In genomic region chr12:46382425-46382973, GRCh38 we compare ENCODE assay signal across 8 cellular contexts. TPM values are rescaled to one million over a fixed set of nuclear protein-coding genes. Genes with fewer than 3 reads are reported as not detected.
DNase-seq lines count a peak whose midpoint lies in the region; ATAC-seq and TF ChIP-seq lines count a peak whose summit lies in the region.

No MANE protein-coding gene starts in this region.

- H3K27ac Mint-ChIP-seq in T-helper 1 cell treated with Interleukin-12 subunit alpha and Interleukin-12 subunit beta and Interleukin-4 antibody, amounts not matched to agents 30 μg/mL and 1 μg/mL, for 36 hours = peak overlapping the region; percentile 83
- peak overlapping the region; percentile 92 for H3K27ac Mint-ChIP-seq in activated T-helper 2 cell treated with anti-CD3 and anti-CD28 coated beads, Interferon-gamma antibody, Interleukin-2, Interleukin-4, amounts not matched to agents 10 μg/mL and 5 μg/mL and 100 μg/mL, durations not matched to agents 14 hours and 24 hours and 36 hours

- H3K9me3 Mint-ChIP-seq in T-helper 1 cell treated with Interleukin-12 subunit alpha and Interleukin-12 subunit beta and Interleukin-4 antibody, amounts not matched to agents 30 μg/mL and 1 μg/mL, for 36 hours = no peaks in the 10 kb centered on the region
- no peaks in the 10 kb centered on the region for H3K9me3 Mint-ChIP-seq in activated T-helper 2 cell treated with anti-CD3 and anti-CD28 coated beads, Interferon-gamma antibody, Interleukin-2, Interleukin-4, amounts not matched to agents 10 μg/mL and 5 μg/mL and 100 μg/mL, durations not matched to agents 14 hours and 24 hours and 36 hours

- DNase-seq in T-helper 1 cell (no peak), inferior parietal cortex (ENCODE audit: extremely low spot score) (peak; percentile 45), suprapubic skin (ENCODE audit: low spot score in 2 of 2) (peak in 1 of 2 donors; percentile 68), NCI-H226 (no peak), activated gamma-delta T cell (lab: John Stamatoyannopoulos, UW) (no peak)
- no peak for DNase-seq in activated T-helper 2 cell treated with anti-CD3 and anti-CD28 coated beads, Interferon-gamma antibody, Interleukin-2, Interleukin-4, amounts not matched to agents 10 μg/mL and 5 μg/mL and 100 μg/mL, durations not matched to agents 14 hours and 24 hours and 36 hours (ENCODE audit: low spot score)

- intact Hi-C loops in activated T-helper 2 cell treated with anti-CD3 and anti-CD28 coated beads, Interferon-gamma antibody, Interleukin-2, Interleukin-4, amounts not matched to agents 10 μg/mL and 5 μg/mL and 100 μg/mL, durations not matched to agents 14 hours and 24 hours and 36 hours (cut with micrococcal nuclease) = loop anchor here (2.0 kb wide), 1 partner anchor 76 kb away; no protein-coding TSS in a partner anchor

- no peak for TF ChIP-seq EP300 in suprapubic skin (IDR thresholded peaks at IDR 0.05)

- 39% methylated on average over 15 of the region's 15 CpGs for WGBS in suprapubic skin

- H3K27ac ChIP-seq in suprapubic skin = peak overlapping the region; percentile 97

- TF ChIP-seq POLR2A in suprapubic skin (IDR thresholded peaks at IDR 0.05) = no peak

- no peaks in the 10 kb centered on the region for H3K27me3 Mint-ChIP-seq in T-helper 1 cell treated with Interleukin-12 subunit alpha and Interleukin-12 subunit beta and Interleukin-4 antibody, amounts not matched to agents 30 μg/mL and 1 μg/mL, for 36 hours (ENCODE audit: low read depth)
- H3K27me3 Mint-ChIP-seq in activated T-helper 2 cell treated with anti-CD3 and anti-CD28 coated beads, Interferon-gamma antibody, Interleukin-2, Interleukin-4, amounts not matched to agents 10 μg/mL and 5 μg/mL and 100 μg/mL, durations not matched to agents 14 hours and 24 hours and 36 hours (ENCODE audit: low read depth) = no peaks in the 10 kb centered on the region

- peak overlapping the region; percentile 78 for H3K4me3 Mint-ChIP-seq in T-helper 1 cell treated with Interleukin-12 subunit alpha and Interleukin-12 subunit beta and Interleukin-4 antibody, amounts not matched to agents 30 μg/mL and 1 μg/mL, for 36 hours
- H3K4me3 Mint-ChIP-seq in activated T-helper 2 cell treated with anti-CD3 and anti-CD28 coated beads, Interferon-gamma antibody, Interleukin-2, Interleukin-4, amounts not matched to agents 10 μg/mL and 5 μg/mL and 100 μg/mL, durations not matched to agents 14 hours and 24 hours and 36 hours (ENCODE audit: low read depth) = peak overlapping the region; percentile 85

- ATAC-seq in HG02763 (IDR thresholded peaks at IDR 0.05; ENCODE audit: unreplicated experiment) = no peak

- H3K9me3 ChIP-seq in suprapubic skin = no peaks in the 10 kb centered on the region

- peaks cover 5% of the 10 kb centered on the region for H3K36me3 Mint-ChIP-seq in T-helper 1 cell treated with Interleukin-12 subunit alpha and Interleukin-12 subunit beta and Interleukin-4 antibody, amounts not matched to agents 30 μg/mL and 1 μg/mL, for 36 hours (ENCODE audit: low read depth)
- no peaks in the 10 kb centered on the region for H3K36me3 Mint-ChIP-seq in activated T-helper 2 cell treated with anti-CD3 and anti-CD28 coated beads, Interferon-gamma antibody, Interleukin-2, Interleukin-4, amounts not matched to agents 10 μg/mL and 5 μg/mL and 100 μg/mL, durations not matched to agents 14 hours and 24 hours and 36 hours (ENCODE audit: low read depth)

- H3K27me3 ChIP-seq in suprapubic skin = no peaks in the 10 kb centered on the region

- no peaks in the 10 kb centered on the region for H3K36me3 ChIP-seq in suprapubic skin

- no peak for TF ChIP-seq CTCF in suprapubic skin (IDR thresholded peaks at IDR 0.05)

- peaks cover 42% of the 10 kb centered on the region for H3K4me1 Mint-ChIP-seq in T-helper 1 cell treated with Interleukin-12 subunit alpha and Interleukin-12 subunit beta and Interleukin-4 antibody, amounts not matched to agents 30 μg/mL and 1 μg/mL, for 36 hours (ENCODE audit: low read depth)
- H3K4me1 Mint-ChIP-seq in activated T-helper 2 cell treated with anti-CD3 and anti-CD28 coated beads, Interferon-gamma antibody, Interleukin-2, Interleukin-4, amounts not matched to agents 10 μg/mL and 5 μg/mL and 100 μg/mL, durations not matched to agents 14 hours and 24 hours and 36 hours (ENCODE audit: low read depth) = peaks cover 55% of the 10 kb centered on the region

- H3K4me3 ChIP-seq in suprapubic skin = peak overlapping the region; percentile 64

- H3K4me1 ChIP-seq in suprapubic skin = peaks cover 49% of the 10 kb centered on the region

RNA-seq across cellular contexts. Expression of gene SLC38A2, which starts 9.9 kb away (rescaled TPM):
- total RNA-seq in activated T-helper 2 cell treated with anti-CD3 and anti-CD28 coated beads, Interferon-gamma antibody, Interleukin-2, Interleukin-4, amounts not matched to agents 10 μg/mL and 5 μg/mL and 100 μg/mL, durations not matched to agents 14 hours and 24 hours and 36 hours = 141 and 143 TPM in 2 replicates
- 1,000 to 10,000 TPM in 1 of 4 donors, 100 to 1,000 TPM in 3; 632 to 1,386 (median 819) TPM for total RNA-seq in suprapubic skin
